In genomic region chr17:676965-677364, GRCh38 we compare ENCODE assay signal across 30 cellular contexts.
"Had no signal": no experiment of that assay in that cellular context is flagged by ENCODE, and none has a peak within 500 bp of the region (broad histone marks: within the 10 kb centered on the region; RNA-seq: fewer than 3 reads in every experiment).

No MANE protein-coding gene starts in this region.

- H2AFZ ChIP-seq: PC-9 had no signal

- H3K4me2 ChIP-seq: PC-9 had no signal

- H3K4me1 ChIP-seq: body of pancreas, breast epithelium had no signal

- ATAC-seq: activated naive CD4-positive, alpha-beta T cell treated with anti-CD3 and anti-CD28 coated beads, Interleukin-2, amount 50 U/mL, for 72 hours; activated T-cell treated with anti-CD3 and anti-CD28 coated beads, Interleukin-2, amount 50 U/mL, for 4 hours; body of pancreas had no signal

- H3K4me3 ChIP-seq: adrenal gland, body of pancreas, breast epithelium, PC-9 had no signal

- H3K9me3 ChIP-seq: adrenal gland, body of pancreas, breast epithelium had no signal

- DNase-seq: activated B cell treated with CpG ODN at 0.5 μM for 24 hours; activated CD4-positive, alpha-beta memory T cell treated with anti-CD3 and anti-CD28 coated beads for 36 hours; activated CD4-positive, alpha-beta T cell treated with anti-CD3 and anti-CD28 coated beads for 4 hours; activated CD4-positive, alpha-beta T cell treated with anti-CD3 and anti-CD28 coated beads, Interleukin-2, amount 50 U/mL, for 1 hour; activated CD4-positive, CD25-positive, alpha-beta regulatory T cell treated with anti-CD3 and anti-CD28 coated beads, Interleukin-2, amount 50 U/mL, for 72 hours; activated CD8-positive, alpha-beta memory T cell treated with anti-CD3 and anti-CD28 coated beads, Interleukin-2, amount 50 U/mL, for 4 hours; activated gamma-delta T cell treated with Interleukin-2 at 50 U/mL for 16 hours; activated naive CD4-positive, alpha-beta T cell treated with anti-CD3 and anti-CD28 coated beads for 36 hours; activated T-cell treated with anti-CD3 and anti-CD28 coated beads for 4 hours; activated T-cell treated with anti-CD3 and anti-CD28 coated beads, Interleukin-2, amount 50 U/mL, for 4 hours; body of pancreas; Karpas-422; NCI-H1105 treated with DMSO at 0.1 percent for 48 hours; NCI-H1436; NCI-H1694; NCI-H1930; NCI-H345; NCI-H510A; NCI-H526; NCI-H748 treated with DMSO at 0.1 percent for 48 hours; PC-9; Right ventricle myocardium superior; SW 1271; T-helper 1 cell; T-helper 2 cell; T-helper 9 cell had no signal

- H3K36me3 ChIP-seq: adrenal gland, breast epithelium had no signal

- H3K27ac ChIP-seq: body of pancreas, PC-9, VCaP had no signal

- H3K27me3 ChIP-seq: adrenal gland, body of pancreas, breast epithelium had no signal
